In genomic region chr6:105692630-105693212, GRCh38 we compare ENCODE assay signal across 14 cellular contexts.
DNase-seq lines count a peak whose midpoint lies in the region; ATAC-seq and TF ChIP-seq lines count a peak whose summit lies in the region.
"Had no signal": no experiment of that assay in that cellular context is flagged by ENCODE, and none has a peak within 500 bp of the region (broad histone marks: within the 10 kb centered on the region; RNA-seq: fewer than 3 reads in every experiment).

No MANE protein-coding gene starts in this region.

- no peak for TF ChIP-seq POLR2A in right lobe of liver (IDR thresholded peaks at IDR 0.05)

- no peaks in the 10 kb centered on the region for H3K9me3 ChIP-seq in right lobe of liver
- H3K9me3 ChIP-seq: ascending aorta, BE2C, upper lobe of right lung had no signal

- H3K4me1 Mint-ChIP-seq in brain = peaks cover 50% of the 10 kb centered on the region

- ATAC-seq in right lobe of liver (no peak), GM19452 (IDR thresholded peaks at IDR 0.05; ENCODE audit: unreplicated experiment) (no peak), GM19397 (IDR thresholded peaks at IDR 0.05; ENCODE audit: unreplicated experiment) (no peak), GM18520 (IDR thresholded peaks at IDR 0.05; ENCODE audit: unreplicated experiment) (no peak)
- ATAC-seq: left lung, upper lobe of right lung had no signal

- no peak overlapping the region for H3K4me3 ChIP-seq in right lobe of liver
- H3K4me3 ChIP-seq: ascending aorta, coronary artery, left lung, upper lobe of right lung had no signal

- TF ChIP-seq CTCF in brain (conservative IDR thresholded peaks at IDR 0.05) (no peak), right lobe of liver (IDR thresholded peaks at IDR 0.05) (no peak)

- peaks cover 3% of the 10 kb centered on the region for H3K36me3 Mint-ChIP-seq in brain

- H3K27me3 ChIP-seq in right lobe of liver = no peaks in the 10 kb centered on the region
- H3K27me3 ChIP-seq: ascending aorta, left lung, upper lobe of right lung had no signal

- no peaks in the 10 kb centered on the region for H3K36me3 ChIP-seq in right lobe of liver
- H3K36me3 ChIP-seq: ascending aorta, BE2C, left lung, upper lobe of right lung had no signal

- no peak overlapping the region for H3K4me3 Mint-ChIP-seq in brain

- 44% methylated on average over 4 of the region's 4 CpGs for WGBS in right lobe of liver (ENCODE audit: insufficient coverage, low coverage, low lambda C conversion rate, missing lambda C conversion rate)

- peaks cover 4% of the 10 kb centered on the region for H3K27me3 Mint-ChIP-seq in brain

- H3K9me3 Mint-ChIP-seq in brain = peaks cover 0 to 12% (median 5%) of the 10 kb centered on the region in 5 experiments

- H3K27ac Mint-ChIP-seq in brain = peak overlapping the region in 3 of 5 experiments; percentile 46 to 87 (median 71)

- intact Hi-C loops in right lobe of liver (cut with DNase I) = no loop called here

- DNase-seq in GDM1 (lab: John Stamatoyannopoulos, UW) (peak; percentile 3), NCI-H1105 treated with DMSO at 0.1 percent for 48 hours (lab: John Stamatoyannopoulos, UW) (peak; percentile 97), NCI-H69 (lab: John Stamatoyannopoulos, UW) (peak; percentile 96), right lobe of liver (no peak)
- DNase-seq: BE2C, left lung, NCI-H446, upper lobe of right lung had no signal

- H3K4me1 ChIP-seq in right lobe of liver = no peaks in the 10 kb centered on the region
- H3K4me1 ChIP-seq: ascending aorta, BE2C, upper lobe of right lung had no signal

- no peak overlapping the region for H3K27ac ChIP-seq in right lobe of liver
- H3K27ac ChIP-seq: ascending aorta, coronary artery, left lung, upper lobe of right lung had no signal

Comparison
In these comparisons a context has a peak if more than half of its experiments do, and no peak if none do; other contexts are left out.
1. DNase-seq: peak in GDM1 (single experiment), NCI-H1105 treated with DMSO at 0.1 percent for 48 hours (single experiment) and NCI-H69 (single experiment); none in right lobe of liver (0 of 3).